ENCODE assay signal across 8 cellular contexts in genomic region chr11:65787649-65788622, GRCh38. TPM values are rescaled to one million over a fixed set of nuclear protein-coding genes. Genes with fewer than 3 reads are reported as not detected.
A peak's percentile ranks its signal among the peaks of the same experiment; 100 is the strongest.
DNase-seq lines count a peak whose midpoint lies in the region; ATAC-seq and TF ChIP-seq lines count a peak whose summit lies in the region.

No MANE protein-coding gene starts in this region.

- no peaks in the 10 kb centered on the region for H3K36me3 Mint-ChIP-seq in activated T-cell treated with anti-CD3 and anti-CD28 coated beads, Interleukin-2, amount 50 U/mL, for 4 hours (ENCODE audit: insufficient read depth)

- no peaks in the 10 kb centered on the region for H3K9me3 Mint-ChIP-seq in activated T-cell treated with anti-CD3 and anti-CD28 coated beads, Interleukin-2, amount 50 U/mL, for 4 hours

- TF ChIP-seq EP300 in upper lobe of left lung (IDR thresholded peaks at IDR 0.05), result no peak

- peaks cover 49% of the 10 kb centered on the region for H3K27me3 Mint-ChIP-seq in activated T-cell treated with anti-CD3 and anti-CD28 coated beads, Interleukin-2, amount 50 U/mL, for 4 hours (ENCODE audit: low read depth)

- H3K4me1 Mint-ChIP-seq in activated T-cell treated with anti-CD3 and anti-CD28 coated beads, Interleukin-2, amount 50 U/mL, for 4 hours (ENCODE audit: low read depth), result peaks cover 35% of the 10 kb centered on the region

- WGBS in upper lobe of left lung, 2 donors, result 4 to 21% methylated on average over 5 to 54 of the region's 64 CpGs

- H3K36me3 ChIP-seq in cardiac muscle cell, result no peaks in the 10 kb centered on the region
- no peaks in the 10 kb centered on the region for H3K36me3 ChIP-seq in upper lobe of left lung

- H3K4me1 ChIP-seq in cardiac muscle cell (ENCODE audit: low read depth) (no peaks in the 10 kb centered on the region), upper lobe of left lung (peaks cover 24 to 39% (median 27%) of the 10 kb centered on the region in 4 donors)

- TF ChIP-seq POLR2A in upper lobe of left lung (IDR thresholded peaks at IDR 0.05), result no peak

- peak overlapping the region; percentile 13 for H3K4me3 ChIP-seq in cardiac muscle cell
- H3K4me3 ChIP-seq in upper lobe of left lung, result peak overlapping the region in 3 of 4 donors; percentile 39 to 46 (median 40)

- H3K9me3 ChIP-seq in cardiac muscle cell (ENCODE audit: low read depth), result no peaks in the 10 kb centered on the region
- H3K9me3 ChIP-seq in upper lobe of left lung, result no peaks in the 10 kb centered on the region

- DNase-seq in cardiac muscle cell (ENCODE audit: low read depth in 1 of 2, low spot score in 1 of 2), result peak in 1 of 2 donors; percentile 29
- no peak for DNase-seq in cardiac septum (ENCODE audit: low spot score)
- DNase-seq in activated T-cell treated with anti-CD3 and anti-CD28 coated beads, Interleukin-2, amount 50 U/mL, for 4 hours, result no peak
- no peak for DNase-seq in left lobe of liver (ENCODE audit: low spot score)
- peak in 1 of 2 donors; percentile 80 for DNase-seq in upper lobe of left lung
- DNase-seq in hippocampal formation (lab: John Stamatoyannopoulos, UW), result no peak
- DNase-seq in NCI-H446 (lab: John Stamatoyannopoulos, UW), result no peak
- no peak for DNase-seq in dermis blood vessel endothelial cell

- ATAC-seq in activated T-cell treated with anti-CD3 and anti-CD28 coated beads, Interleukin-2, amount 50 U/mL, for 4 hours, result no peak
- ATAC-seq in left lobe of liver (peak; percentile 8), upper lobe of left lung (ENCODE audit: low FRiP score in 2 of 2) (peak in 1 of 2 donors; percentile 2)

- H3K4me3 Mint-ChIP-seq in activated T-cell treated with anti-CD3 and anti-CD28 coated beads, Interleukin-2, amount 50 U/mL, for 4 hours, result peak overlapping the region; percentile 68

- H3K27ac ChIP-seq in cardiac muscle cell (no peak overlapping the region), upper lobe of left lung (no peak overlapping the region)

- TF ChIP-seq CTCF in cardiac muscle cell (IDR thresholded peaks at IDR 0.05; ENCODE audit: low read depth, low read length), result no peak
- no peak for TF ChIP-seq CTCF in upper lobe of left lung (IDR thresholded peaks at IDR 0.05)

- H3K27me3 ChIP-seq in cardiac muscle cell (peaks cover 57% of the 10 kb centered on the region), upper lobe of left lung (peaks cover 2 to 28% (median 17%) of the 10 kb centered on the region in 4 donors)

- intact Hi-C loops in cardiac septum (cut with DNase I), result no loop called here

RNA-seq across cellular contexts. Expression of gene OVOL1, which starts 1.1 kb away (rescaled TPM):
- 0.15 and 0.60 TPM in 2 replicates for total RNA-seq in cardiac muscle cell
- 0.35 TPM in 1 of 2 replicates, not detected in the other for polyA plus RNA-seq in cardiac muscle cell
- not detected for total RNA-seq in cardiac septum
- under 1 TPM in 2 of 3 donors, not detected in 1; 0.05 TPM for total RNA-seq in activated T-cell treated with anti-CD3 and anti-CD28 coated beads, Interleukin-2, amount 50 U/mL, for 4 hours
- 0.23 TPM for total RNA-seq in left lobe of liver
- total RNA-seq in upper lobe of left lung, result 1 to 10 TPM in 2 of 6 donors, under 1 TPM in 4; under 0.01 to 2.2 (median 0.77) TPM
- not detected in 2 replicates for total RNA-seq in dermis blood vessel endothelial cell

RNA-seq across cellular contexts. Expression of gene AP5B1, which starts 7.2 kb away (rescaled TPM):
- total RNA-seq in cardiac muscle cell (18.1 and 24.3 TPM in 2 replicates), cardiac septum (8.7 TPM), left lobe of liver (13.4 TPM), upper lobe of left lung (10 to 100 TPM; 24.8 to 66.0 (median 46.8) TPM), dermis blood vessel endothelial cell (11.6 and 13.8 TPM in 2 replicates)
- 13.6 and 18.0 TPM in 2 replicates for polyA plus RNA-seq in cardiac muscle cell
- 10 to 100 TPM; 17.3 to 19.4 (median 17.4) TPM for total RNA-seq in activated T-cell treated with anti-CD3 and anti-CD28 coated beads, Interleukin-2, amount 50 U/mL, for 4 hours

RNA-seq across cellular contexts. Expression of gene SNX32, which starts 45.8 kb away (rescaled TPM):
- total RNA-seq in cardiac muscle cell (5.9 and 6.0 TPM in 2 replicates), cardiac septum (0.54 TPM), left lobe of liver (not detected), upper lobe of left lung (under 1 TPM in 2 of 6 donors, not detected in 4; 0.37 to 0.69 TPM), dermis blood vessel endothelial cell (0.17 and 0.33 TPM in 2 replicates)
- 13.2 and 21.4 TPM in 2 replicates for polyA plus RNA-seq in cardiac muscle cell
- total RNA-seq in activated T-cell treated with anti-CD3 and anti-CD28 coated beads, Interleukin-2, amount 50 U/mL, for 4 hours, result 1 to 10 TPM in 1 of 3 donors, under 1 TPM in 2; 0.52 to 1.4 (median 0.56) TPM
